ENCODE assay signal across 15 cellular contexts in genomic region chr5:113230711-113231652, GRCh38.
DNase-seq lines count a peak whose midpoint lies in the region; ATAC-seq, FAIRE-seq and TF ChIP-seq lines count a peak whose summit lies in the region.
"Had no signal": no experiment of that assay in that cellular context is flagged by ENCODE, and none has a peak within 500 bp of the region (broad histone marks: within the 10 kb centered on the region; RNA-seq: fewer than 3 reads in every experiment).

No MANE protein-coding gene starts in this region.

- H3K4me1 ChIP-seq in HUES6 (ENCODE audit: control insufficient read depth, insufficient read depth, low read length) = peaks cover 47% of the 10 kb centered on the region

- H3K27me3 ChIP-seq in HUES6 (ENCODE audit: control insufficient read depth, insufficient read depth, low read length) = no peaks in the 10 kb centered on the region
- H3K27me3 ChIP-seq in brain microvascular endothelial cell (replicated peaks) = no peaks in the 10 kb centered on the region
- H3K27me3 ChIP-seq: esophagus squamous epithelium, SJSA1 had no signal

- in situ Hi-C loops in brain microvascular endothelial cell (cut with HindIII; ENCODE audit: low pct_ligation_motif_present, low sequenced_read_pairs) = no loop called here

- TF ChIP-seq POLR2A in GM12891 (IDR thresholded peaks at IDR 0.05; ENCODE audit: low read depth, low read length) = no peak

- no peak for TF ChIP-seq CTCF in brain microvascular endothelial cell (IDR thresholded peaks at IDR 0.05; ENCODE audit: low read depth, low read length, missing control alignments)

- H3K9me3 ChIP-seq in HUES6 (ENCODE audit: control insufficient read depth, insufficient read depth, low read depth, low read length) = no peaks in the 10 kb centered on the region
- H3K9me3 ChIP-seq: esophagus squamous epithelium, SJSA1 had no signal

- H3K36me3 ChIP-seq in HUES6 (ENCODE audit: control insufficient read depth, insufficient read depth, low read length) (no peaks in the 10 kb centered on the region), brain microvascular endothelial cell (replicated peaks) (no peaks in the 10 kb centered on the region)
- H3K36me3 ChIP-seq: esophagus squamous epithelium, SJSA1 had no signal

- ATAC-seq in HG03469 (IDR thresholded peaks at IDR 0.05; ENCODE audit: unreplicated experiment) = no peak
- ATAC-seq in Right ventricle myocardium inferior = no peak

- FAIRE-seq in GM12891 (lab: Jason Lieb, UNC) = no peak

- no peak overlapping the region for H3K9ac ChIP-seq in HUES6 (ENCODE audit: low read length)

- H3K27ac ChIP-seq in HUES6 (ENCODE audit: low read depth, low read length) (0 out of 2 replicates have a peak overlapping the region, but pooled peaks have one; percentile 15), brain microvascular endothelial cell (no peak overlapping the region)
- H3K27ac ChIP-seq: SJSA1 had no signal

- DNase-seq in COLO829 (ENCODE audit: low spot score) = peak; percentile 70
- DNase-seq in brain microvascular endothelial cell = peak; percentile 41
- peak; percentile 72 for DNase-seq in kidney tubule cell (ENCODE audit: low spot score)
- no peak for DNase-seq in pons (ENCODE audit: low spot score)
- DNase-seq in Right ventricle myocardium inferior (ENCODE audit: missing footprints) = no peak
- DNase-seq in GM12891 (ENCODE audit: insufficient read length, low spot score) = no peak
- DNase-seq: activated naive CD4-positive, alpha-beta T cell treated with anti-CD3 and anti-CD28 coated beads, Interleukin-2, amount 10 ng/mL, durations not matched to agents 7 days and 5 days; DND-41; esophagus squamous epithelium; NCI-H1092 treated with DMSO at 0.1 percent for 48 hours; NCI-H510A treated with DMSO at 0.1 percent for 48 hours; stimulated activated naive CD4-positive, alpha-beta T cell treated with Interleukin-2 at 50 U/mL for 16 hours had no signal

- no peak overlapping the region for H3K4me3 ChIP-seq in HUES6 (ENCODE audit: low read depth, low read length)
- H3K4me3 ChIP-seq in brain microvascular endothelial cell (ENCODE audit: low read depth, low read length) = no peak overlapping the region
- H3K4me3 ChIP-seq: esophagus squamous epithelium, SJSA1 had no signal

- intact Hi-C loops in Right ventricle myocardium inferior (cut with DNase I) = no loop called here

TF ChIP-seq in GM12891, 5 proteins besides CTCF, POLR2A, EP300 and RAD21:
- TF ChIP-seq TAF1 (IDR thresholded peaks at IDR 0.05; ENCODE audit: low read depth, low read length) (no peak), SPI1 (IDR thresholded peaks at IDR 0.05; ENCODE audit: low read depth, low read length) (no peak), POLR2AphosphoS5 (IDR thresholded peaks at IDR 0.05; ENCODE audit: low read depth, low read length) (no peak), POU2F2 (IDR thresholded peaks at IDR 0.05; ENCODE audit: low read depth, low read length) (no peak), PAX5 (IDR thresholded peaks at IDR 0.05; ENCODE audit: insufficient read depth, low read length, severe bottlenecking) (no peak)

Comparison
In these comparisons a context has a peak if more than half of its experiments do, and no peak if none do; other contexts are left out.
1. DNase-seq: peak in COLO829 (single experiment), brain microvascular endothelial cell (single experiment) and kidney tubule cell (single experiment); none in pons (single experiment), Right ventricle myocardium inferior (single experiment) and GM12891 (single experiment).